ENCODE assay signal across 8 cellular contexts in genomic region chr7:54839538-54840213, GRCh38.
DNase-seq lines count a peak whose midpoint lies in the region; ATAC-seq, FAIRE-seq and TF ChIP-seq lines count a peak whose summit lies in the region.

No MANE protein-coding gene starts in this region.

- no peaks in the 10 kb centered on the region for H3K9me3 ChIP-seq in kidney (ENCODE audit: control insufficient read depth in 1 of 2, low read length in 2 of 2)

- in situ Hi-C loops in astrocyte of the cerebellum (cut with HindIII; ENCODE audit: low sequenced_read_pairs), result no loop called here

- H3K27ac ChIP-seq in kidney (ENCODE audit: low read depth in 2 of 2, low read length in 2 of 2), result no peak overlapping the region

- H3K36me3 ChIP-seq in kidney (ENCODE audit: control insufficient read depth in 1 of 2, insufficient read depth in 2 of 2, low read length in 2 of 2), result no peaks in the 10 kb centered on the region

- TF ChIP-seq CTCF in D721Med (IDR thresholded peaks at IDR 0.05; ENCODE audit: insufficient read depth, missing control alignments) (peak; percentile 19), astrocyte of the cerebellum (IDR thresholded peaks at IDR 0.05; ENCODE audit: low read depth, low read length, missing control alignments) (peak; percentile 54), kidney (IDR thresholded peaks at IDR 0.05; ENCODE audit: borderline replicate concordance, extremely low read depth, insufficient read depth) (peak; percentile 80)

- FAIRE-seq in D721Med (lab: Jason Lieb, UNC), result no peak
- FAIRE-seq in kidney (lab: Jason Lieb, UNC), result no peak
- FAIRE-seq in urothelium cell line (lab: Jason Lieb, UNC), result peak; percentile 80

- H3K4me1 ChIP-seq in kidney (ENCODE audit: control insufficient read depth in 1 of 2, insufficient read depth in 1 of 2, low read depth in 1 of 2, low read length in 2 of 2), result peaks cover 0 to 3% of the 10 kb centered on the region in 2 donors

- ATAC-seq in GM21619 (IDR thresholded peaks at IDR 0.05; ENCODE audit: unreplicated experiment), result no peak

- intact Hi-C loops in kidney (cut with DNase I), result no loop called here

- no peak overlapping the region for H3K9ac ChIP-seq in kidney (ENCODE audit: low read length in 2 of 2)

- DNase-seq in D721Med (ENCODE audit: insufficient read length, low spot score) (no peak), HUDEP-2 (lab: John Stamatoyannopoulos, UW; ENCODE audit: unreplicated experiment in 76 of 76) (peak in 72 of 76 experiments; percentile 18 to 85 (median 66)), astrocyte of the cerebellum (ENCODE audit: low read depth) (no peak), kidney (peak; percentile 83), urothelium cell line (ENCODE audit: low spot score) (peak; percentile 74), NK-92 (lab: John Stamatoyannopoulos, UW; ENCODE audit: unreplicated experiment) (no peak)
- no peak for DNase-seq in activated effector memory CD4-positive, alpha-beta T cell treated with Interleukin-2 at 50 U/mL for 16 hours

- no peak overlapping the region for H3K4me3 ChIP-seq in astrocyte of the cerebellum (ENCODE audit: low read depth, low read length)
- H3K4me3 ChIP-seq in kidney (ENCODE audit: low read length in 2 of 2), result no peak overlapping the region

Comparison
In these comparisons a context has a peak if more than half of its experiments do, and no peak if none do; other contexts are left out.
1. DNase-seq: peak in HUDEP-2 (72 of 76), kidney (single experiment) and urothelium cell line (single experiment); none in D721Med (single experiment), astrocyte of the cerebellum (single experiment), activated effector memory CD4-positive, alpha-beta T cell treated with Interleukin-2 at 50 U/mL for 16 hours (single experiment) and NK-92 (single experiment).
2. CTCF ChIP-seq: peak in every context shown above with its lines; median percentile 80 in kidney; 54 in astrocyte of the cerebellum; 19 in D721Med.